In genomic region chr1:172359531-172359991, GRCh38 we compare ENCODE assay signal across 8 cellular contexts.
A peak's percentile ranks its signal among the peaks of the same experiment; 100 is the strongest.
DNase-seq lines count a peak whose midpoint lies in the region; ATAC-seq and TF ChIP-seq lines count a peak whose summit lies in the region.

No MANE protein-coding gene starts in this region.

- H3K9me2 ChIP-seq in Karpas-422 (replicated peaks; ENCODE audit: insufficient read depth, low read length): no peaks in the 10 kb centered on the region

- TF ChIP-seq CTCF in lower lobe of right lung (IDR thresholded peaks at IDR 0.05): no peak

- H3K36me3 Mint-ChIP-seq in activated naive CD8-positive, alpha-beta T cell treated with anti-CD3 and anti-CD28 coated beads, Interleukin-2, amount 10 ng/mL, durations not matched to agents 7 days and 5 days: peaks cover 2% of the 10 kb centered on the region

- H3K9ac ChIP-seq in BLaER1 (peak overlapping the region; percentile 60), Karpas-422 (ENCODE audit: low read length) (no peak overlapping the region)

- H3K27me3 Mint-ChIP-seq in activated naive CD8-positive, alpha-beta T cell treated with anti-CD3 and anti-CD28 coated beads, Interleukin-2, amount 10 ng/mL, durations not matched to agents 7 days and 5 days: no peaks in the 10 kb centered on the region

- no peak overlapping the region for H2AFZ ChIP-seq in Karpas-422 (ENCODE audit: low read length)

- H3K27me3 ChIP-seq in BLaER1: no peaks in the 10 kb centered on the region
- H3K27me3 ChIP-seq in lower lobe of right lung (ENCODE audit: low read depth): no peaks in the 10 kb centered on the region
- H3K27me3 ChIP-seq in Karpas-422 (ENCODE audit: low read length): no peaks in the 10 kb centered on the region

- DNase-seq in LoVo (ENCODE audit: low spot score) (peak; percentile 85), lower lobe of right lung (no peak), Karpas-422 (no peak), activated T-cell treated with anti-CD3 and anti-CD28 coated beads for 4 hours (no peak)
- no peak for DNase-seq in activated naive CD8-positive, alpha-beta T cell treated with anti-CD3 and anti-CD28 coated beads, Interleukin-2, amount 10 ng/mL, durations not matched to agents 7 days and 5 days

- H3K4me1 ChIP-seq in BLaER1 (peaks cover 49% of the 10 kb centered on the region), lower lobe of right lung (peaks cover 39% of the 10 kb centered on the region), Karpas-422 (ENCODE audit: low read length) (no peaks in the 10 kb centered on the region)

- H3K9me3 ChIP-seq in BLaER1: no peaks in the 10 kb centered on the region
- H3K9me3 ChIP-seq in lower lobe of right lung: no peaks in the 10 kb centered on the region
- no peaks in the 10 kb centered on the region for H3K9me3 ChIP-seq in Karpas-422 (ENCODE audit: low read length)

- intact Hi-C loops in lower lobe of right lung (cut with DNase I): no loop called here

- peaks cover 1% of the 10 kb centered on the region for H3K9me3 Mint-ChIP-seq in activated naive CD8-positive, alpha-beta T cell treated with anti-CD3 and anti-CD28 coated beads, Interleukin-2, amount 10 ng/mL, durations not matched to agents 7 days and 5 days

- H3K27ac ChIP-seq in BLaER1 (peak overlapping the region; percentile 77; the same call in 1 of the 2 replicates), lower lobe of right lung (peak overlapping the region; percentile 70), Karpas-422 (ENCODE audit: low read length) (no peak overlapping the region)

- H3K4me3 ChIP-seq in BLaER1: 0 out of 2 replicates have a peak overlapping the region, but pooled peaks have one; percentile 35
- H3K4me3 ChIP-seq in lower lobe of right lung: no peak overlapping the region
- H3K4me3 ChIP-seq in Karpas-422 (ENCODE audit: low read length): no peak overlapping the region

- no peak for ATAC-seq in activated naive CD8-positive, alpha-beta T cell treated with anti-CD3 and anti-CD28 coated beads, Interleukin-2, amount 10 ng/mL, durations not matched to agents 7 days and 5 days (ENCODE audit: low read depth)
- ATAC-seq in lower lobe of right lung (peak in 1 of 2 donors; percentile 60), HG02870 (IDR thresholded peaks at IDR 0.05; ENCODE audit: unreplicated experiment) (no peak), GM19035 (IDR thresholded peaks at IDR 0.05; ENCODE audit: unreplicated experiment) (no peak)

- peak overlapping the region; percentile 65 for H3K4me3 Mint-ChIP-seq in activated naive CD8-positive, alpha-beta T cell treated with anti-CD3 and anti-CD28 coated beads, Interleukin-2, amount 10 ng/mL, durations not matched to agents 7 days and 5 days

- H4K20me1 ChIP-seq in BLaER1 (no peaks in the 10 kb centered on the region), Karpas-422 (ENCODE audit: insufficient read depth, low read depth, low read length) (no peaks in the 10 kb centered on the region)

- H3K4me2 ChIP-seq in BLaER1 (peak overlapping the region; percentile 77), Karpas-422 (ENCODE audit: low read depth, low read length, poor library complexity, severe bottlenecking) (no peak overlapping the region)

- H3K79me2 ChIP-seq in Karpas-422 (ENCODE audit: low read length): no peaks in the 10 kb centered on the region

- H3K27ac Mint-ChIP-seq in activated naive CD8-positive, alpha-beta T cell treated with anti-CD3 and anti-CD28 coated beads, Interleukin-2, amount 10 ng/mL, durations not matched to agents 7 days and 5 days: peak overlapping the region; percentile 74

- H3K36me3 ChIP-seq in BLaER1 (no peaks in the 10 kb centered on the region), lower lobe of right lung (no peaks in the 10 kb centered on the region), Karpas-422 (ENCODE audit: insufficient read depth, low read length) (no peaks in the 10 kb centered on the region)

- H3K4me1 Mint-ChIP-seq in activated naive CD8-positive, alpha-beta T cell treated with anti-CD3 and anti-CD28 coated beads, Interleukin-2, amount 10 ng/mL, durations not matched to agents 7 days and 5 days: peaks cover 21% of the 10 kb centered on the region

- POLR2A ChIA-PET in activated naive CD8-positive, alpha-beta T cell treated with anti-CD3 and anti-CD28 coated beads, Interleukin-2, amount 10 ng/mL, durations not matched to agents 7 days and 5 days (lab: Charles Lee): interaction anchor here (0.9 to 2.3 kb wide), 4 partner anchors 17 to 40 kb away, joined by 4 to 17 read pairs (median 4); no protein-coding TSS in a partner anchor
